Comparison of ENCODE assay signal across 12 cellular contexts in genomic region chr1:157597959-157598667, GRCh38. TPM values are rescaled to one million over a fixed set of nuclear protein-coding genes. Genes with fewer than 3 reads are reported as not detected.
DNase-seq lines count a peak whose midpoint lies in the region; ATAC-seq lines count a peak whose summit lies in the region.
"Had no signal": no experiment of that assay in that cellular context is flagged by ENCODE, and none has a peak within 500 bp of the region (broad histone marks: within the 10 kb centered on the region; RNA-seq: fewer than 3 reads in every experiment).

FCRL4 (minus strand) TSS chr1:157598085; CDS start chr1:157597944, 141 bp downstream.

- peaks cover 0 to 4% of the 10 kb centered on the region in 2 donors for H3K36me3 Mint-ChIP-seq in naive B cell

- DNase-seq in naive B cell, result peak; percentile 40
- DNase-seq in HuH-7.5 (ENCODE audit: low spot score), result no peak
- no peak for DNase-seq in cardiac septum (ENCODE audit: low spot score)
- no peak for DNase-seq in NCI-H2029 (lab: John Stamatoyannopoulos, UW)
- DNase-seq: aorta, DMS79 treated with DMSO at 0.1 percent for 48 hours, NCI-H1417 treated with DMSO at 0.1 percent for 48 hours had no signal

- H3K9me3 Mint-ChIP-seq in naive B cell, result no peaks in the 10 kb centered on the region

- H3K4me3 Mint-ChIP-seq in naive B cell, result peak within 1 kb of the TSS in 3 of 8 donors; percentile 19 to 55 (median 39)

- ATAC-seq in GM18868 (IDR thresholded peaks at IDR 0.05; ENCODE audit: unreplicated experiment) (peak; percentile 53), GM21529 (IDR thresholded peaks at IDR 0.05; ENCODE audit: unreplicated experiment) (peak; percentile 54), HG03378 (IDR thresholded peaks at IDR 0.05; ENCODE audit: unreplicated experiment) (peak; percentile 74), naive B cell (ENCODE audit: low read depth in 2 of 2) (peak; percentile 42 to 52)

- peak within 1 kb of the TSS in 1 of 6 donors; percentile 76 for H3K27ac Mint-ChIP-seq in naive B cell

- H3K4me1 Mint-ChIP-seq in naive B cell, result peaks cover 26 to 41% (median 40%) of the 10 kb centered on the region in 3 donors

- intact Hi-C loops in cardiac septum (cut with DNase I), result no loop called here

- H3K27me3 Mint-ChIP-seq in naive B cell, result peaks cover 29 to 47% (median 38%) of the 10 kb centered on the region in 3 donors

RNA-seq across cellular contexts. Expression of gene FCRL4, which starts in this region (rescaled TPM):
- polyA plus RNA-seq in naive B cell (ENCODE audit: low read depth in 6 of 6), result under 1 TPM in 3 of 6 donors, not detected in 3; 0.08 to 0.23 (median 0.09) TPM
- not detected for total RNA-seq in cardiac septum
- total RNA-seq: aorta, epithelial cell of proximal tubule, omental fat pad had no signal
- polyA plus RNA-seq: aorta had no signal

Comparison
In these comparisons a context has a peak if more than half of its experiments do, and no peak if none do; other contexts are left out.
1. Peak in DNase-seq and ATAC-seq in naive B cell; RNA of the gene not detected or under 1 TPM.